ENCODE assay signal across 8 cellular contexts in the genomic region with DNA sequence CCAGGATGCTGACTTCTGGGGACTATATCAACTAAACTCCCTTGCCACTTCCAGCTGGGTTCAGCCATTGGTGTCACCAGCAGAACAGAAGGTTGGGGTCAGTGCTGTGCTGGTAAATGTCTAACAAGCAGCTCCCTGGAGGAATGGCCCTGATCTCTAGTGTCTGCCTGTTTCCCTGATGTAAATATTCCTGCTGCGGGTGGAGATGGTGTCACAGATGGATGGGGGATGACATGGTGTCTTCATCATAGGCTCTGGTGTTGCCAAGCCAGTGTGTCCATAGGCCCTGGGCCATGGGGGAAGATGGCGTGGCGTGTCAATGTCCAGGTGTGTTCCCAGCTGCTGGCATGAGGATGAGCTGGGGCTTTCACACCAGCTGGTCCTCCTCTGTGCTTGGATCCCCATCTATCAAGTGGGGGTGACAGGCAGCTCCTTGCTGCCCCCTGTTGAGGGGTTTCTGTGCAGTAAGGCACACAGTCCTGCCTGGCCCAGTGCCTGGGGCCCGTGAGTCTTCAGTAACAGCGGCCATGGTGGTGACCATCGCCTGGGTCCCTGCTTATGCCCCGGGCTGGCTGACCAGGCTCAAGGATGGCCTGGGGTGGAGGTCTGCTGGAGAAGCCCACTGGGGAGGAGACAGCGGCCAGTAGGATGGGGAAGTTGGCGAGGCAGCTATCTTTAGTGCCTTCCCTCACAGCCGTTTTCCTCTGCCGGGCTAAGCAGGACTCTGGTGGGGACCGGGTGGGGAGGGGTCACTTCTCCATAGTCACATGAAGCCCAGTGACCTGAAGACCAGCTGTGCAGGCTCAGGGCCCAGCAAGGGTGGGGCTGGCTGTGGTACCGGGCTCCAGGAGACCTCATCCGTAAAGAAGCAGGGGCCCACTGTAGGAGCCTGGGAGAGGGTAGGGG. TPM values are rescaled to one million over a fixed set of nuclear protein-coding genes. Genes with fewer than 3 reads are reported as not detected.
DNase-seq lines count a peak whose midpoint lies in the region; ATAC-seq, FAIRE-seq and TF ChIP-seq lines count a peak whose summit lies in the region.

No MANE protein-coding gene starts in this region.

- H3K27ac Mint-ChIP-seq in activated naive CD8-positive, alpha-beta T cell treated with anti-CD3 and anti-CD28 coated beads, Interleukin-2, amount 50 U/mL, for 24 hours: no peak overlapping the region

- peak overlapping the region in 1 of 2 donors; percentile 46 for H3K27ac ChIP-seq in coronary artery

- DNase-seq in GM12892 (ENCODE audit: insufficient read length): peak; percentile 63
- peak; percentile 10 for DNase-seq in RKO (ENCODE audit: low spot score)
- peak; percentile 69 for DNase-seq in activated naive CD8-positive, alpha-beta T cell treated with anti-CD3 and anti-CD28 coated beads, Interleukin-2, amount 50 U/mL, for 24 hours
- DNase-seq in left kidney (ENCODE audit: low read depth, low spot score): peak; percentile 69
- no peak for DNase-seq in coronary artery (ENCODE audit: low spot score)
- DNase-seq in mucosa of gallbladder (ENCODE audit: low spot score): no peak
- no peak for DNase-seq in COLO829 (ENCODE audit: low spot score)

- ATAC-seq in activated naive CD8-positive, alpha-beta T cell treated with anti-CD3 and anti-CD28 coated beads, Interleukin-2, amount 50 U/mL, for 24 hours: peak; percentile 13
- no peak for ATAC-seq in GM19023 (IDR thresholded peaks at IDR 0.05; ENCODE audit: unreplicated experiment)

- H3K4me3 ChIP-seq in coronary artery: no peak overlapping the region

- H3K4me1 Mint-ChIP-seq in activated naive CD8-positive, alpha-beta T cell treated with anti-CD3 and anti-CD28 coated beads, Interleukin-2, amount 50 U/mL, for 24 hours: peaks cover 5% of the 10 kb centered on the region

- peaks cover 4% of the 10 kb centered on the region for H3K36me3 Mint-ChIP-seq in activated naive CD8-positive, alpha-beta T cell treated with anti-CD3 and anti-CD28 coated beads, Interleukin-2, amount 50 U/mL, for 24 hours (ENCODE audit: low read depth)

- FAIRE-seq in GM12892 (lab: Jason Lieb, UNC): peak; percentile 17

- no peaks in the 10 kb centered on the region for H3K27me3 Mint-ChIP-seq in activated naive CD8-positive, alpha-beta T cell treated with anti-CD3 and anti-CD28 coated beads, Interleukin-2, amount 50 U/mL, for 24 hours

- no peak overlapping the region for H3K4me3 Mint-ChIP-seq in activated naive CD8-positive, alpha-beta T cell treated with anti-CD3 and anti-CD28 coated beads, Interleukin-2, amount 50 U/mL, for 24 hours

- no peak for TF ChIP-seq POLR2A in GM12892 (IDR thresholded peaks at IDR 0.05; ENCODE audit: low read depth, low read length)

- no peak for TF ChIP-seq CTCF in coronary artery (IDR thresholded peaks at IDR 0.05)

- no peaks in the 10 kb centered on the region for H3K9me3 Mint-ChIP-seq in activated naive CD8-positive, alpha-beta T cell treated with anti-CD3 and anti-CD28 coated beads, Interleukin-2, amount 50 U/mL, for 24 hours

RNA-seq across cellular contexts. Expression of a gene that starts 12.7 kb away (rescaled TPM):
- 4,953 TPM for polyA plus RNA-seq in GM12892 (2012; ENCODE audit: missing spikeins)
- 1,535 TPM for total RNA-seq in mucosa of gallbladder

RNA-seq across cellular contexts. Expression of a gene that starts 43.1 kb away (rescaled TPM):
- 3.1 TPM for polyA plus RNA-seq in GM12892 (2012; ENCODE audit: missing spikeins)
- 41.8 TPM for total RNA-seq in mucosa of gallbladder

Comparison
In these comparisons a context has a peak if more than half of its experiments do, and no peak if none do; other contexts are left out.
1. DNase-seq: peak in GM12892 (single experiment), RKO (single experiment), activated naive CD8-positive, alpha-beta T cell treated with anti-CD3 and anti-CD28 coated beads, Interleukin-2, amount 50 U/mL, for 24 hours (single experiment) and left kidney (single experiment); none in coronary artery (single experiment), mucosa of gallbladder (single experiment) and COLO829 (single experiment).